ENCODE assay signal across 15 cellular contexts in the genomic region with DNA sequence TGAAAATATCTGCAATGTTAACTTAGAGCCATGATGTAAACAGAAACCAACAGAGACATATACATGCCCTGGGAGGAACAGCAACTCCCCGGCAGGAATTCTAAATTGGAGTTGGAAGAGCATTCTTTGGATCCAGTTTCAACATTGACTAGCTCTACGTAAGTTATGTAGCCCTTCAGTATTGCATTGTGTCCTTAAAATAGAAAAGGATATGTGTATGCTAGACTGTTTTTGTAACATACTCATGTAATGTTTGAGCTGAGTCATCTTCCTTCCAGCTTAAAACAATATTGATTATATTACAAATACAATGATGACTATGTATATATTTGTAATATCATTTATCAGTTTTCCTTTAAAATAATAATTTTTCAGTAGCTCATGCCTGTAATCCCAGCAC.
DNase-seq lines count a peak whose midpoint lies in the region; ATAC-seq, FAIRE-seq and TF ChIP-seq lines count a peak whose summit lies in the region.
"Had no signal": no experiment of that assay in that cellular context is flagged by ENCODE, and none has a peak within 500 bp of the region (broad histone marks: within the 10 kb centered on the region; RNA-seq: fewer than 3 reads in every experiment).

No MANE protein-coding gene starts in this region.

- no peaks in the 10 kb centered on the region for H3K79me2 ChIP-seq in endothelial cell of umbilical vein (ENCODE audit: control insufficient read depth, insufficient read depth, low read length)

- no peak for TF ChIP-seq CTCF in RWPE2 (IDR thresholded peaks at IDR 0.05; ENCODE audit: poor library complexity, severe bottlenecking)
- TF ChIP-seq CTCF in endothelial cell of umbilical vein (IDR thresholded peaks at IDR 0.05; ENCODE audit: extremely low read depth in 1 of 2, insufficient read depth in 1 of 2, low read depth in 1 of 2, low read length in 2 of 2) = no peak

- H4K20me1 ChIP-seq in endothelial cell of umbilical vein (replicated peaks; ENCODE audit: control insufficient read depth, extremely low read depth, insufficient read depth, low read length) = no peaks in the 10 kb centered on the region

- no peak for FAIRE-seq in endothelial cell of umbilical vein (lab: Jason Lieb, UNC)
- FAIRE-seq: HepG2 had no signal

- DNase-seq in HPDE6-E6E7 (ENCODE audit: extremely low spot score) (peak; percentile 1), RWPE2 (ENCODE audit: low spot score) (no peak), endothelial cell of umbilical vein (ENCODE audit: low read depth, low spot score) (peak; percentile 14), iris pigment epithelial cell (ENCODE audit: low read depth) (peak; percentile 31), NCI-H1092 (lab: John Stamatoyannopoulos, UW) (no peak), left cardiac atrium (no peak), NOMO-1 treated with DMSO at 0.1 percent for 48 hours (lab: John Stamatoyannopoulos, UW; ENCODE audit: unreplicated experiment) (no peak)
- DNase-seq: CD8-positive, alpha-beta memory T cell; NCI-H2081; NCI-H226; NCI-H526 treated with DMSO at 0.1 percent for 48 hours; NK-92 treated with Interleukin-12 subunit alpha and Interleukin-12 subunit beta, amount 100 ng/mL, for 24 hours; PC-9; Right ventricle myocardium superior had no signal

- CTCF ChIA-PET in endothelial cell of umbilical vein (lab: Charles Lee) = no interaction called here

- no peak overlapping the region for H3K9ac ChIP-seq in endothelial cell of umbilical vein (replicated peaks; ENCODE audit: extremely low read depth, insufficient read depth, low read length)

- dilution Hi-C loops in endothelial cell of umbilical vein (cut with MboI; ENCODE audit: extremely low pct_ligation_motif_present, low sequenced_read_pairs) = no loop called here

- POLR2A ChIA-PET in endothelial cell of umbilical vein (lab: Charles Lee) = no interaction called here

- TF ChIP-seq POLR2A in endothelial cell of umbilical vein (IDR thresholded peaks at IDR 0.05; ENCODE audit: low read depth, low read length) = no peak

- no peaks in the 10 kb centered on the region for H3K27me3 ChIP-seq in RWPE2 (ENCODE audit: insufficient read depth, poor library complexity, severe bottlenecking)
- no peaks in the 10 kb centered on the region for H3K27me3 ChIP-seq in endothelial cell of umbilical vein (ENCODE audit: control insufficient read depth in 2 of 2, insufficient read depth in 2 of 2, low read length in 2 of 2)

- H3K4me3 ChIP-seq in RWPE2 (ENCODE audit: severe bottlenecking) (no peak overlapping the region), endothelial cell of umbilical vein (replicated peaks in 1 of 3; ENCODE audit: insufficient read depth in 1 of 3, low read depth in 1 of 3, low read length in 3 of 3) (no peak overlapping the region)
- H3K4me3 ChIP-seq: PC-9 had no signal

- H3K9me3 ChIP-seq in RWPE2 (ENCODE audit: severe bottlenecking) (no peaks in the 10 kb centered on the region), endothelial cell of umbilical vein (replicated peaks; ENCODE audit: control insufficient read depth, insufficient read depth, low read length) (no peaks in the 10 kb centered on the region)

- ATAC-seq in RWPE2 (ENCODE audit: low read depth) (peak; percentile 78), left cardiac atrium (no peak)
- ATAC-seq: HepG2 had no signal

- H3K27ac ChIP-seq in RWPE2 (ENCODE audit: poor library complexity, severe bottlenecking) = no peak overlapping the region
- H3K27ac ChIP-seq in endothelial cell of umbilical vein (ENCODE audit: insufficient read depth, low read depth, low read length) = no peak overlapping the region
- H3K27ac ChIP-seq: PC-9 had no signal

- H3K4me1 ChIP-seq in RWPE2 (ENCODE audit: insufficient read depth, poor library complexity, severe bottlenecking) (peaks cover 5% of the 10 kb centered on the region), endothelial cell of umbilical vein (ENCODE audit: control insufficient read depth, extremely low read depth, insufficient read depth, low read length) (no peaks in the 10 kb centered on the region)

- BruUV-seq in endothelial cell of umbilical vein (replicated peaks; lab: Mats Ljungman, UMichigan) = no TSS peak

- H2AFZ ChIP-seq in endothelial cell of umbilical vein (ENCODE audit: low read depth, low read length) = no peak overlapping the region
- H2AFZ ChIP-seq: PC-9 had no signal

- no peak overlapping the region for H3K4me2 ChIP-seq in endothelial cell of umbilical vein (ENCODE audit: insufficient read depth, low read length)
- H3K4me2 ChIP-seq: PC-9 had no signal

- H3K36me3 ChIP-seq in RWPE2 (ENCODE audit: low read depth) = no peaks in the 10 kb centered on the region
- H3K36me3 ChIP-seq in endothelial cell of umbilical vein (ENCODE audit: control insufficient read depth in 2 of 2, extremely low read depth in 1 of 2, insufficient read depth in 2 of 2, low read length in 2 of 2) = no peaks in the 10 kb centered on the region

- intact Hi-C loops in endothelial cell of umbilical vein (cut with micrococcal nuclease) = no loop called here
- intact Hi-C loops in left cardiac atrium (cut with DNase I) = no loop called here

- H3K9me1 ChIP-seq in endothelial cell of umbilical vein (replicated peaks; ENCODE audit: control insufficient read depth, extremely low read depth, insufficient read depth, low read length) = peaks cover 2% of the 10 kb centered on the region

TF ChIP-seq in endothelial cell of umbilical vein, 7 proteins besides CTCF, POLR2A, EP300 and RAD21:
- TF ChIP-seq JUN (IDR thresholded peaks at IDR 0.05; ENCODE audit: borderline replicate concordance, insufficient read depth, insufficient read length, low read depth) = peak; percentile 26
- no peak for TF ChIP-seq POLR2AphosphoS5 (IDR thresholded peaks at IDR 0.05; ENCODE audit: insufficient read depth, low read depth, low read length)

Comparison
In these comparisons a context has a peak if more than half of its experiments do, and no peak if none do; other contexts are left out.
1. DNase-seq: peak in HPDE6-E6E7 (single experiment), endothelial cell of umbilical vein (single experiment) and iris pigment epithelial cell (single experiment); none in RWPE2 (single experiment), NCI-H1092 (single experiment), left cardiac atrium (single experiment) and NOMO-1 treated with DMSO at 0.1 percent for 48 hours (single experiment).